9 cellular contexts compared by ENCODE assay signal in genomic region chr16:84619103-84619460, GRCh38. TPM values are rescaled to one million over a fixed set of nuclear protein-coding genes. Genes with fewer than 3 reads are reported as not detected.
DNase-seq lines count a peak whose midpoint lies in the region; ATAC-seq and TF ChIP-seq lines count a peak whose summit lies in the region.
"Had no signal": no experiment of that assay in that cellular context is flagged by ENCODE, and none has a peak within 500 bp of the region (broad histone marks: within the 10 kb centered on the region; RNA-seq: fewer than 3 reads in every experiment).

No MANE protein-coding gene starts in this region.

- peaks cover 35% of the 10 kb centered on the region for H3K79me2 ChIP-seq in HCT116 (ENCODE audit: insufficient read depth, low read length)

- H3K4me3 Mint-ChIP-seq in activated B cell treated with CpG ODN at 0.5 μM for 24 hours (peak overlapping the region; percentile 42), glutamatergic neuron (ENCODE audit: unreplicated experiment) (peak overlapping the region; percentile 79)

- H3K36me3 ChIP-seq in HCT116 (ENCODE audit: control insufficient read depth in 1 of 2, insufficient read depth in 2 of 2, low read length in 2 of 2): peaks cover 0 to 12% of the 10 kb centered on the region in 2 experiments; a peak in 1 of 4 replicates
- H3K36me3 ChIP-seq in skeletal muscle satellite cell (ENCODE audit: insufficient read depth, low read length): peaks cover 19% of the 10 kb centered on the region

- H2AFZ ChIP-seq in HCT116 (ENCODE audit: low read depth, low read length, poor library complexity, severe bottlenecking): no peak overlapping the region

- no peaks in the 10 kb centered on the region for H3K9me3 Mint-ChIP-seq in activated B cell treated with CpG ODN at 0.5 μM for 24 hours
- peaks cover 21% of the 10 kb centered on the region for H3K9me3 Mint-ChIP-seq in glutamatergic neuron (ENCODE audit: unreplicated experiment)

- no peaks in the 10 kb centered on the region for H3K27me3 Mint-ChIP-seq in activated B cell treated with CpG ODN at 0.5 μM for 24 hours
- H3K27me3 Mint-ChIP-seq in glutamatergic neuron (ENCODE audit: unreplicated experiment): peaks cover 12% of the 10 kb centered on the region

- peaks cover 19 to 68% of the 10 kb centered on the region in 2 experiments for H3K4me1 ChIP-seq in HCT116 (ENCODE audit: control insufficient read depth in 1 of 2, insufficient read depth in 2 of 2, low read length in 2 of 2)
- peaks cover 29% of the 10 kb centered on the region for H3K4me1 ChIP-seq in skeletal muscle satellite cell (ENCODE audit: control insufficient read depth, insufficient read depth, low read length)

- no peak for TF ChIP-seq RAD21 in HCT116 (IDR thresholded peaks at IDR 0.05; ENCODE audit: low read depth)

- TF ChIP-seq POLR2A in HCT116 (IDR thresholded peaks at IDR 0.05; ENCODE audit: borderline replicate concordance, extremely low read depth, insufficient read depth, insufficient read length): no peak

- TF ChIP-seq CTCF in HCT116 (IDR thresholded peaks at IDR 0.05 in 2 of 3, conservative IDR thresholded peaks at IDR 0.05 in 1 of 3; ENCODE audit: borderline replicate concordance in 1 of 3, insufficient read depth in 1 of 3, low read depth in 2 of 3, low read length in 2 of 3): no peak
- TF ChIP-seq CTCF in activated B cell treated with CpG ODN at 0.5 μM for 24 hours (IDR thresholded peaks at IDR 0.05): no peak
- TF ChIP-seq CTCF in glutamatergic neuron (IDR thresholded peaks at IDR 0.05; ENCODE audit: partially characterized antibody, unreplicated experiment): no peak

- peak overlapping the region; percentile 86 for H3K27ac ChIP-seq in HCT116 (ENCODE audit: low read depth, low read length)
- H3K27ac ChIP-seq: WERI-Rb-1 had no signal

- H3K27me3 ChIP-seq in HCT116 (ENCODE audit: insufficient read depth, low read length) (no peaks in the 10 kb centered on the region), skeletal muscle satellite cell (ENCODE audit: control insufficient read depth, insufficient read depth, low read length) (no peaks in the 10 kb centered on the region)

- H3K4me3 ChIP-seq in HCT116 (replicated peaks in 1 of 2; ENCODE audit: low read depth in 1 of 2, low read length in 2 of 2): peak overlapping the region; percentile 38 to 51
- H3K4me3 ChIP-seq in skeletal muscle satellite cell (ENCODE audit: low read length): no peak overlapping the region

- RAD21 ChIA-PET in HCT116 (lab: Charles Lee; ENCODE audit: low non-redundant PET in 1 of 2, low total read pairs in 2 of 2, uncharacterized antibody in 2 of 2, unreplicated experiment in 2 of 2): interaction anchor here (0.6 to 1.0 kb wide), 8 partner anchors 50 to 661 kb away, joined by 3 to 8 read pairs (median 4); no protein-coding TSS in a partner anchor

- H3K4me1 Mint-ChIP-seq in activated B cell treated with CpG ODN at 0.5 μM for 24 hours (peaks cover 66% of the 10 kb centered on the region), glutamatergic neuron (ENCODE audit: low read depth, unreplicated experiment) (peaks cover 24% of the 10 kb centered on the region)

- peak overlapping the region; percentile 59 for H3K9ac ChIP-seq in HCT116 (ENCODE audit: low read length)
- H3K9ac ChIP-seq in skeletal muscle satellite cell (ENCODE audit: low read depth, low read length): no peak overlapping the region

- ATAC-seq in HCT116 (no peak), activated B cell treated with CpG ODN at 0.5 μM for 24 hours (ENCODE audit: low read depth) (no peak), GM21390 (IDR thresholded peaks at IDR 0.05; ENCODE audit: unreplicated experiment) (no peak), HG02623 (IDR thresholded peaks at IDR 0.05; ENCODE audit: unreplicated experiment) (no peak)

- POLR2A ChIA-PET in HCT116 (lab: Charles Lee) (interaction anchor here (0.6 to 1.7 kb wide), 8 partner anchors 13 to 464 kb away, joined by 3 to 7 read pairs (median 4); no protein-coding TSS in a partner anchor), activated B cell treated with CpG ODN at 0.5 μM for 24 hours (lab: Charles Lee) (interaction anchor here (0.6 to 10.7 kb wide), 8 partner anchors 12 to 127 kb away, joined by 3 to 333 read pairs (median 7); no protein-coding TSS in a partner anchor)

- BruUV-seq in HCT116 (replicated peaks; lab: Mats Ljungman, UMichigan): TSS peak; percentile 95

- H4K20me1 ChIP-seq in HCT116 (ENCODE audit: insufficient read depth): no peaks in the 10 kb centered on the region

- peak overlapping the region; percentile 82 for H3K4me2 ChIP-seq in HCT116 (ENCODE audit: low read length)
- peak overlapping the region; percentile 80 for H3K4me2 ChIP-seq in skeletal muscle satellite cell (ENCODE audit: low read length)

- CTCF ChIA-PET in HCT116 (lab: Charles Lee): interaction anchor here (0.6 to 3.0 kb wide), 9 partner anchors 53 to 353 kb away, joined by 3 to 16 read pairs (median 4); no protein-coding TSS in a partner anchor
- CTCF ChIA-PET in activated B cell treated with CpG ODN at 0.5 μM for 24 hours (lab: Charles Lee): interaction anchor here (0.7 to 3.4 kb wide), 7 partner anchors 11 to 120 kb away, joined by 3 to 12 read pairs (median 3); no protein-coding TSS in a partner anchor

- H3K9me2 ChIP-seq in HCT116 (ENCODE audit: insufficient read depth): no peaks in the 10 kb centered on the region

- H3K36me3 Mint-ChIP-seq in activated B cell treated with CpG ODN at 0.5 μM for 24 hours (ENCODE audit: low read depth) (peaks cover 30% of the 10 kb centered on the region), glutamatergic neuron (ENCODE audit: unreplicated experiment) (peaks cover 7% of the 10 kb centered on the region)

- peak overlapping the region; percentile 26 for H3K27ac Mint-ChIP-seq in activated B cell treated with CpG ODN at 0.5 μM for 24 hours
- H3K27ac Mint-ChIP-seq in glutamatergic neuron (ENCODE audit: unreplicated experiment): peak overlapping the region; percentile 71

- DNase-seq in HCT116 (ENCODE audit: low read depth, low spot score): no peak
- no peak for DNase-seq in activated B cell treated with CpG ODN at 0.5 μM for 24 hours
- no peak for DNase-seq in glutamatergic neuron
- DNase-seq in midbrain (lab: John Stamatoyannopoulos, UW): no peak
- DNase-seq: GF-D8 had no signal

- H3K9me3 ChIP-seq in HCT116 (ENCODE audit: control insufficient read depth in 1 of 2, insufficient read depth in 1 of 2, low read depth in 1 of 2, low read length in 2 of 2) (no peaks in the 10 kb centered on the region), skeletal muscle satellite cell (replicated peaks; ENCODE audit: low read length) (no peaks in the 10 kb centered on the region)

- intact Hi-C loops in HCT116 (cut with micrococcal nuclease): no loop called here
- intact Hi-C loops in activated B cell treated with CpG ODN at 0.5 μM for 24 hours (cut with micrococcal nuclease): no loop called here

TF ChIP-seq in HCT116, 20 proteins besides CTCF, POLR2A, EP300 and RAD21:
- TF ChIP-seq ZNF274 (IDR thresholded peaks at IDR 0.05; ENCODE audit: low read depth, low read length): no peak
- no peak for TF ChIP-seq YY1 (IDR thresholded peaks at IDR 0.05; ENCODE audit: extremely low read depth, insufficient replicate concordance, low read depth, low read length)
- TF ChIP-seq EZH2phosphoT487 (IDR thresholded peaks at IDR 0.05; ENCODE audit: borderline replicate concordance): no peak
- no peak for TF ChIP-seq MAX (IDR thresholded peaks at IDR 0.05)
- no peak for TF ChIP-seq CBX3 (IDR thresholded peaks at IDR 0.05; ENCODE audit: low read depth)
- TF ChIP-seq ELF1 (IDR thresholded peaks at IDR 0.05; ENCODE audit: borderline replicate concordance, low read depth): no peak

RNA-seq across cellular contexts. Expression of gene COTL1, which starts 1.2 kb away (rescaled TPM):
- total RNA-seq in HCT116 (2021; ENCODE audit: unreplicated experiment) (276 TPM), activated B cell treated with CpG ODN at 0.5 μM for 24 hours (487 and 525 TPM in 2 replicates), glutamatergic neuron (ENCODE audit: unreplicated experiment) (545 TPM)
- polyA plus RNA-seq in HCT116 (2012): 173 and 223 TPM in 2 replicates
- total RNA-seq in skeletal muscle satellite cell (2012; rRNA removed): 279 and 447 TPM in 2 replicates

RNA-seq across cellular contexts. Expression of gene KLHL36, which starts 29.2 kb away (rescaled TPM):
- total RNA-seq in HCT116 (2021; ENCODE audit: unreplicated experiment) (79.0 TPM), activated B cell treated with CpG ODN at 0.5 μM for 24 hours (62.6 and 72.7 TPM in 2 replicates), glutamatergic neuron (ENCODE audit: unreplicated experiment) (38.2 TPM)
- polyA plus RNA-seq in HCT116 (2012): 43.7 and 54.3 TPM in 2 replicates
- 46.6 and 50.5 TPM in 2 replicates for total RNA-seq in skeletal muscle satellite cell (2012; rRNA removed)
